16 cellular contexts compared by ENCODE assay signal in the genomic region with DNA sequence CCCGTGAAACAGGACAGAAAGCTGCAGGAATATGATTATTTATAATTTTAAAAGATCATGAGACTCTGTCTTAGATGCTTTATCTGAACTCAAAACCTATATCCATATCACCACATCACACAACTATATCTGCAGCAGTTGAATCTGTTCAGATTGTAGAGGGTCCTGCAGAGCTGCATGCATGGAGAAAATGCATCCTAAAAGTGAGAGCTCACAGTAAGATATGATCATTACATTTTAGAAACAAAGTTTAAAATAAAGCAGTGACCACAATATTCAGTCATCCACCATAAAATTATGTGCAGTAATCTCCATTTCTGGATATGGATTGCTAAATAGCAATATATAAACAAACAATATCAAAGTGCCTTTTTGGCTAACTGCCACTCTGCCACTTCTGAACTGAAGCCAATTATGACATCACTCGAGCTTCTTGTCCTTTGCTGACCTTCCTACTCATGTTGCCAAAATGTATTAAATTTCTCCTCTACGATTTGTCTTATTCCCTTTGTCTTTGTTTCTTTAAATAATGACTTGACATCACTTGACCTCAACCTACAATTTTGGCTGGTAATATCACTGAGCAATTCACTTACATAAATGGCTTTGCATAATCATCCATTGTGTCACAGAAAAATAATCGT.
DNase-seq lines count a peak whose midpoint lies in the region; FAIRE-seq and TF ChIP-seq lines count a peak whose summit lies in the region.
"Had no signal": no experiment of that assay in that cellular context is flagged by ENCODE, and none has a peak within 500 bp of the region (broad histone marks: within the 10 kb centered on the region; RNA-seq: fewer than 3 reads in every experiment).

No MANE protein-coding gene starts in this region.

- DNase-seq in DMS79 treated with DMSO at 0.1 percent for 48 hours (lab: John Stamatoyannopoulos, UW) (peak; percentile 89), NCI-H1092 treated with DMSO at 0.1 percent for 48 hours (lab: John Stamatoyannopoulos, UW) (peak; percentile 79), NCI-H345 (lab: John Stamatoyannopoulos, UW) (peak; percentile 82), choroid plexus epithelial cell (ENCODE audit: low read depth) (peak; percentile 43), DMS114 treated with DMSO at 0.1 percent for 48 hours (lab: John Stamatoyannopoulos, UW; ENCODE audit: unreplicated experiment) (no peak), GM19239 (ENCODE audit: insufficient read length, low spot score) (no peak)
- no peak for DNase-seq in activated CD4-positive, CD25-positive, alpha-beta regulatory T cell (lab: John Stamatoyannopoulos, UW)
- no peak for DNase-seq in stimulated activated naive CD4-positive, alpha-beta T cell treated with Interleukin-2 at 50 U/mL for 16 hours (lab: John Stamatoyannopoulos, UW)
- DNase-seq: activated CD4-positive, alpha-beta T cell treated with anti-CD3 and anti-CD28 coated beads for 1 hour; activated effector memory CD4-positive, alpha-beta T cell treated with anti-CD3 and anti-CD28 coated beads, Interleukin-2, amount 50 U/mL, for 16 hours; NCI-H146; ovary; stimulated activated CD4-positive, alpha-beta T cell treated with anti-CD3 and anti-CD28 coated beads, Interleukin-4, amount 100 ng/mL, for 1 hour; testis had no signal

- no peak for TF ChIP-seq CTCF in choroid plexus epithelial cell (conservative IDR thresholded peaks at IDR 0.05; ENCODE audit: low read depth, low read length)

- H3K4me3 ChIP-seq in choroid plexus epithelial cell (ENCODE audit: low read depth, low read length), result no peak overlapping the region
- H3K4me3 ChIP-seq: lung, ovary, testis had no signal

- FAIRE-seq in GM19239 (lab: Jason Lieb, UNC), result no peak
- FAIRE-seq: D721Med had no signal

Comparison
In these comparisons a context has a peak if more than half of its experiments do, and no peak if none do; other contexts are left out.
1. DNase-seq: peak in DMS79 treated with DMSO at 0.1 percent for 48 hours (single experiment), NCI-H1092 treated with DMSO at 0.1 percent for 48 hours (single experiment), NCI-H345 (single experiment) and choroid plexus epithelial cell (single experiment); none in activated CD4-positive, CD25-positive, alpha-beta regulatory T cell (0 of 4), DMS114 treated with DMSO at 0.1 percent for 48 hours (single experiment), stimulated activated naive CD4-positive, alpha-beta T cell treated with Interleukin-2 at 50 U/mL for 16 hours (single experiment) and GM19239 (single experiment).